In the genomic region with DNA sequence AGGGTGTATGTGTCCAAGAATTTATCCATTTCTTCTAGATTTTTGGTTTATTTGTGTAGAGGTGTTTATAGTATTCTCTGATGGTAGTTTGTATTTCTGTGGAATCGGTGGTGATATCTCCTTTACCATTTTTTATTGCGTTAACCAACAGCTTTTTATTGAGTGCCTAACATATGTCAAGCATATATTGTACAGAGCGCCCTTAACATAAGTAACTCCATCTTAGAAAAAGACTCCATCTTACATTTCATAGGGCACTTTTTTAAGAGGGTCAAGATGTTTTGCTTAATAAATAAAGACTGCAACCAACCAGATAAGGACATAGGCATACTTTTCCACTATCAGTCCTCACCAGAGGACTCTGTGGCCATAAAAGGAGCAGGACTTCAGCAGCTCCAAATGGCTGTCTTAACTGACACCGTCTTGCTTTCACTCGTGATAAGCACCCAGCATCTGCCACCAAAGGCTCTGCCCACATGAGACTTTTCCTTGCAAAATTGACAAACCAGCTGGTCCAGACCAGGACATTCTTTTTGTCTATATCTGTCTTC, we compare ENCODE assay signal across 23 cellular contexts.
DNase-seq lines count a peak whose midpoint lies in the region; ATAC-seq, FAIRE-seq and TF ChIP-seq lines count a peak whose summit lies in the region.
"Had no signal": no experiment of that assay in that cellular context is flagged by ENCODE, and none has a peak within 500 bp of the region (broad histone marks: within the 10 kb centered on the region; RNA-seq: fewer than 3 reads in every experiment).

No MANE protein-coding gene starts in this region.

- no peak for TF ChIP-seq EP300 in K562 (IDR thresholded peaks at IDR 0.05; ENCODE audit: low read length)

- no peaks in the 10 kb centered on the region for H4K20me1 ChIP-seq in K562 (replicated peaks; ENCODE audit: control insufficient read depth, insufficient read depth, low read length)
- H4K20me1 ChIP-seq: BLaER1 had no signal

- CTCF ChIA-PET in K562 (lab: Yijun Ruan, JAX; ENCODE audit: low intra/inter-chr PET ratio), result no interaction called here

- TF ChIP-seq RAD21 in K562 (CRISPR knock-in tag; conservative IDR thresholded peaks at IDR 0.05 in 1 of 2, IDR thresholded peaks at IDR 0.05 in 1 of 2), result no peak

- ATAC-seq in K562 (no peak), HG02571 (IDR thresholded peaks at IDR 0.05; ENCODE audit: unreplicated experiment) (no peak)

- H3K79me2 ChIP-seq in K562 (ENCODE audit: control insufficient read depth, insufficient read depth, low read length), result no peaks in the 10 kb centered on the region

- TF ChIP-seq POLR2A in K562 (conservative IDR thresholded peaks at IDR 0.05) (no peak), erythroblast (IDR thresholded peaks at IDR 0.05; ENCODE audit: low read length) (no peak)

- no peaks in the 10 kb centered on the region for H3K4me1 ChIP-seq in K562 (replicated peaks in 1 of 2; ENCODE audit: control insufficient read depth in 2 of 2, insufficient read depth in 2 of 2, low read length in 2 of 2)
- H3K4me1 ChIP-seq: BE2C, BLaER1 had no signal

- H3K36me3 ChIP-seq in K562 (ENCODE audit: control insufficient read depth, insufficient read depth, low read length), result no peaks in the 10 kb centered on the region
- H3K36me3 ChIP-seq: BE2C, BLaER1 had no signal

- WGBS in K562 (ENCODE audit: insufficient coverage, low coverage, missing lambda C conversion rate), result 2% methylated on average over 5 of the region's 5 CpGs

- POLR2A ChIA-PET in K562 (lab: Yijun Ruan, JAX), result no interaction called here

- H3K9me1 ChIP-seq in K562 (ENCODE audit: control insufficient read depth, insufficient read depth, low read length), result no peaks in the 10 kb centered on the region

- no peak overlapping the region for H3K4me3 ChIP-seq in K562
- H3K4me3 ChIP-seq: BLaER1 had no signal

- peak; percentile 57 for DNase-seq in OCI-M1 (lab: John Stamatoyannopoulos, UW)
- DNase-seq in K562 (ENCODE audit: extremely low read depth in 1 of 4, low spot score in 3 of 4), result peak in 1 of 4 experiments; percentile 9
- DNase-seq in erythroblast (lab: John Stamatoyannopoulos, UW), result peak; percentile 31 to 75
- DNase-seq in midbrain (lab: John Stamatoyannopoulos, UW), result no peak
- DNase-seq in superior temporal gyrus (ENCODE audit: extremely low spot score), result no peak
- DNase-seq: 8988T; ACHN; BE2C; C1 segment of cervical spinal cord; Caco-2; Calu3; CD4-positive, alpha-beta memory T cell; CD4-positive, CD25-positive, alpha-beta regulatory T cell; CD8-positive, alpha-beta memory T cell; DMS79 treated with DMSO at 0.1 percent for 48 hours; GF-D8 had no signal

- H3K27ac ChIP-seq in K562 (ENCODE audit: extremely low read depth, low read depth, low read length), result no peak overlapping the region
- H3K27ac ChIP-seq: BLaER1 had no signal

- no peak overlapping the region for H3K9ac ChIP-seq in K562 (ENCODE audit: insufficient read depth in 1 of 2, low read depth in 2 of 2, low read length in 2 of 2)
- H3K9ac ChIP-seq: BLaER1 had no signal

- no peak overlapping the region for H3K4me2 ChIP-seq in K562 (ENCODE audit: insufficient read depth, low read length)
- H3K4me2 ChIP-seq: BLaER1 had no signal

- in situ Hi-C loops in K562 (cut with MboI), result no loop called here

- no TSS peak for BruUV-seq in K562 (replicated peaks; lab: Mats Ljungman, UMichigan)

- H2AFZ ChIP-seq in K562 (ENCODE audit: low read depth, low read length), result no peak overlapping the region

- H3K9me3 ChIP-seq in K562 (replicated peaks; ENCODE audit: control insufficient read depth, insufficient read depth, low read depth, low read length), result no peaks in the 10 kb centered on the region
- H3K9me3 ChIP-seq: BE2C, Caco-2 had no signal

- TF ChIP-seq CTCF in K562 (IDR thresholded peaks at IDR 0.05 in 2 of 3, conservative IDR thresholded peaks at IDR 0.05 in 1 of 3; ENCODE audit: insufficient read depth in 2 of 3, low read depth in 1 of 3, low read length in 3 of 3), result no peak

- no peaks in the 10 kb centered on the region for H3K27me3 ChIP-seq in K562 (ENCODE audit: control insufficient read depth in 2 of 2, insufficient read depth in 2 of 2, low read length in 2 of 2)
- H3K27me3 ChIP-seq: BE2C had no signal

- FAIRE-seq in K562 (lab: Jason Lieb, UNC), result no peak
- FAIRE-seq: A204.1, D721Med, G401.6, GM12891, GM19239 had no signal

- intact Hi-C loops in K562 (cut with micrococcal nuclease), result no loop called here

TF ChIP-seq in K562, 482 proteins besides CTCF, POLR2A, EP300 and RAD21 (continues in another document):
- no peak for TF ChIP-seq TCF7L2 (IDR thresholded peaks at IDR 0.05; ENCODE audit: low read depth, low read length)
- TF ChIP-seq, protein P1, sequence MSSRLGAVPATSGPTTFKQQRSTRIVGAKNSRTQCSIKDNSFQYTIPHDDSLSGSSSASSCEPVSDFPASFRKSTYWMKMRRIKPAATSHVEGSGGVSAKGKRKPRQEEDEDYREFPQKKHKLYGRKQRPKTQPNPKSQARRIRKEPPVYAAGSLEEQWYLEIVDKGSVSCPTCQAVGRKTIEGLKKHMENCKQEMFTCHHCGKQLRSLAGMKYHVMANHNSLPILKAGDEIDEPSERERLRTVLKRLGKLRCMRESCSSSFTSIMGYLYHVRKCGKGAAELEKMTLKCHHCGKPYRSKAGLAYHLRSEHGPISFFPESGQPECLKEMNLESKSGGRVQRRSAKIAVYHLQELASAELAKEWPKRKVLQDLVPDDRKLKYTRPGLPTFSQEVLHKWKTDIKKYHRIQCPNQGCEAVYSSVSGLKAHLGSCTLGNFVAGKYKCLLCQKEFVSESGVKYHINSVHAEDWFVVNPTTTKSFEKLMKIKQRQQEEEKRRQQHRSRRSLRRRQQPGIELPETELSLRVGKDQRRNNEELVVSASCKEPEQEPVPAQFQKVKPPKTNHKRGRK (tag; IDR thresholded peaks at IDR 0.05), result no peak
- TF ChIP-seq, protein P2, sequence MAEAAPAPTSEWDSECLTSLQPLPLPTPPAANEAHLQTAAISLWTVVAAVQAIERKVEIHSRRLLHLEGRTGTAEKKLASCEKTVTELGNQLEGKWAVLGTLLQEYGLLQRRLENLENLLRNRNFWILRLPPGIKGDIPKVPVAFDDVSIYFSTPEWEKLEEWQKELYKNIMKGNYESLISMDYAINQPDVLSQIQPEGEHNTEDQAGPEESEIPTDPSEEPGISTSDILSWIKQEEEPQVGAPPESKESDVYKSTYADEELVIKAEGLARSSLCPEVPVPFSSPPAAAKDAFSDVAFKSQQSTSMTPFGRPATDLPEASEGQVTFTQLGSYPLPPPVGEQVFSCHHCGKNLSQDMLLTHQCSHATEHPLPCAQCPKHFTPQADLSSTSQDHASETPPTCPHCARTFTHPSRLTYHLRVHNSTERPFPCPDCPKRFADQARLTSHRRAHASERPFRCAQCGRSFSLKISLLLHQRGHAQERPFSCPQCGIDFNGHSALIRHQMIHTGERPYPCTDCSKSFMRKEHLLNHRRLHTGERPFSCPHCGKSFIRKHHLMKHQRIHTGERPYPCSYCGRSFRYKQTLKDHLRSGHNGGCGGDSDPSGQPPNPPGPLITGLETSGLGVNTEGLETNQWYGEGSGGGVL (CRISPR knock-in tag; IDR thresholded peaks at IDR 0.05), result no peak
- 0 out of 2 replicates have a peak, but pooled peaks have one; percentile 59 for TF ChIP-seq IFI16 (CRISPR knock-in tag; IDR thresholded peaks at IDR 0.05)
- TF ChIP-seq JUNB (CRISPR knock-in tag; conservative IDR thresholded peaks at IDR 0.05), result no peak
- no peak for TF ChIP-seq ZKSCAN3 (CRISPR knock-in tag; IDR thresholded peaks at IDR 0.05)
- TF ChIP-seq ZNF699 (CRISPR knock-in tag; IDR thresholded peaks at IDR 0.05; ENCODE audit: insufficient replicate concordance), result no peak
- TF ChIP-seq SNRNP70 (optimal IDR thresholded peaks at IDR 0.05; ENCODE audit: low read depth, low read length), result no peak
- TF ChIP-seq SMAD2 (IDR thresholded peaks at IDR 0.05; ENCODE audit: low read depth, low read length), result no peak

Comparison
In these comparisons a context has a peak if more than half of its experiments do, and no peak if none do; other contexts are left out.
1. DNase-seq: peak in OCI-M1 (single experiment) and erythroblast (2 of 2); none in midbrain (single experiment) and superior temporal gyrus (single experiment).